8 cellular contexts compared by ENCODE assay signal in genomic region chr18:63299837-63300787, GRCh38. TPM values are rescaled to one million over a fixed set of nuclear protein-coding genes. Genes with fewer than 3 reads are reported as not detected.
A peak's percentile ranks its signal among the peaks of the same experiment; 100 is the strongest.
DNase-seq lines count a peak whose midpoint lies in the region; ATAC-seq, FAIRE-seq and TF ChIP-seq lines count a peak whose summit lies in the region.

No MANE protein-coding gene starts in this region.

- H4K20me1 ChIP-seq in GM23248 (ENCODE audit: insufficient read depth) = no peaks in the 10 kb centered on the region

- H2AFZ ChIP-seq in GM23248 = no peak overlapping the region

- 86 to 89% methylated on average over 7 of the region's 7 CpGs for WGBS in GM23248 (ENCODE audit: low coverage in 1 of 2, low lambda C conversion rate in 2 of 2, missing lambda C conversion rate in 2 of 2), 2 experiments

- FAIRE-seq in GM18507 (lab: Jason Lieb, UNC) = peak; percentile 91

- no peak overlapping the region for H3K4me3 ChIP-seq in GM23248
- no peak overlapping the region for H3K4me3 ChIP-seq in ascending aorta

- peak overlapping the region; percentile 85 for H3K4me3 Mint-ChIP-seq in natural killer cell treated with Interleukin-12 subunit alpha and Interleukin-12 subunit beta and Interleukin-15 and Interleukin-18, amount 100 ng/mL, for 72 hours

- intact Hi-C loops in ascending aorta (cut with DNase I) = loop anchor here (5.0 kb wide), 1 partner anchor 38 kb away; no protein-coding TSS in a partner anchor

- H3F3A ChIP-seq in GM23248 (ENCODE audit: insufficient read depth) = no peaks in the 10 kb centered on the region

- H3K36me3 ChIP-seq in GM23248 (ENCODE audit: low read depth) (no peaks in the 10 kb centered on the region), ascending aorta (no peaks in the 10 kb centered on the region)

- no peak overlapping the region for H3K4me2 ChIP-seq in GM23248 (ENCODE audit: unreplicated experiment)

- no peaks in the 10 kb centered on the region for H3K79me2 ChIP-seq in GM23248 (ENCODE audit: insufficient read depth)

- DNase-seq in GM18507 (ENCODE audit: extremely low spot score, insufficient read length, low read depth) = no peak
- DNase-seq in GM23248 = peak; percentile 23
- DNase-seq in activated CD4-positive, alpha-beta T cell treated with anti-CD3 and anti-CD28 coated beads, Interleukin-2, amount 50 U/mL, for 48 hours = peak; percentile 44 to 63
- DNase-seq in natural killer cell treated with Interleukin-12 subunit alpha and Interleukin-12 subunit beta and Interleukin-15 and Interleukin-18, amount 100 ng/mL, for 72 hours (ENCODE audit: low spot score) = peak; percentile 65
- no peak for DNase-seq in GM19240 (ENCODE audit: insufficient read length, low spot score)
- DNase-seq in ascending aorta (ENCODE audit: low spot score in 2 of 2) = no peak
- DNase-seq in T-helper 9 cell = no peak

- no peak for TF ChIP-seq CTCF in ascending aorta (IDR thresholded peaks at IDR 0.05)

- peak; percentile 85 to 86 for ATAC-seq in natural killer cell treated with Interleukin-12 subunit alpha and Interleukin-12 subunit beta and Interleukin-15 and Interleukin-18, amount 100 ng/mL, for 72 hours
- ATAC-seq in HG03521 (IDR thresholded peaks at IDR 0.05; ENCODE audit: unreplicated experiment) = no peak

- in situ Hi-C loops in GM23248 (cut with MboI) = no loop called here

- H3K4me1 ChIP-seq in GM23248 (ENCODE audit: insufficient read depth) (no peaks in the 10 kb centered on the region), ascending aorta (peaks cover 0 to 19% of the 10 kb centered on the region in 2 donors)

- H3K27me3 ChIP-seq in GM23248 (replicated peaks; ENCODE audit: insufficient read depth) (no peaks in the 10 kb centered on the region), ascending aorta (no peaks in the 10 kb centered on the region)

- H3K9ac ChIP-seq in GM23248 = no peak overlapping the region

- H3K27ac Mint-ChIP-seq in natural killer cell treated with Interleukin-12 subunit alpha and Interleukin-12 subunit beta and Interleukin-15 and Interleukin-18, amount 100 ng/mL, for 72 hours = peak overlapping the region; percentile 97 to 99

- H3K9me3 ChIP-seq in GM23248 (ENCODE audit: low read depth) = no peaks in the 10 kb centered on the region
- H3K9me3 ChIP-seq in ascending aorta = no peaks in the 10 kb centered on the region

- H3K9me2 ChIP-seq in GM23248 (ENCODE audit: insufficient read depth) = no peaks in the 10 kb centered on the region

- H3K4me1 Mint-ChIP-seq in natural killer cell treated with Interleukin-12 subunit alpha and Interleukin-12 subunit beta and Interleukin-15 and Interleukin-18, amount 100 ng/mL, for 72 hours (ENCODE audit: low read depth in 2 of 2) = peaks cover 68 to 77% of the 10 kb centered on the region in 2 donors

- no peak overlapping the region for H3K27ac ChIP-seq in GM23248
- no peak overlapping the region for H3K27ac ChIP-seq in ascending aorta

- H3K36me3 Mint-ChIP-seq in natural killer cell treated with Interleukin-12 subunit alpha and Interleukin-12 subunit beta and Interleukin-15 and Interleukin-18, amount 100 ng/mL, for 72 hours = peaks cover 10% of the 10 kb centered on the region

- no peaks in the 10 kb centered on the region for H3K27me3 Mint-ChIP-seq in natural killer cell treated with Interleukin-12 subunit alpha and Interleukin-12 subunit beta and Interleukin-15 and Interleukin-18, amount 100 ng/mL, for 72 hours

- no peaks in the 10 kb centered on the region for H3K9me3 Mint-ChIP-seq in natural killer cell treated with Interleukin-12 subunit alpha and Interleukin-12 subunit beta and Interleukin-15 and Interleukin-18, amount 100 ng/mL, for 72 hours

RNA-seq across cellular contexts. Expression of gene BCL2, which starts 19.5 kb away (rescaled TPM):
- 1.0 and 1.5 TPM in 2 replicates for total RNA-seq in GM23248 (2014; rRNA removed; shearing (Covaris generic))
- polyA plus RNA-seq in GM23248 (2016; fragmentation: Nextera tagmentation; extraction: Ambion mirVana) = 0.30 and 0.39 TPM in 2 replicates
- total RNA-seq in natural killer cell treated with Interleukin-12 subunit alpha and Interleukin-12 subunit beta and Interleukin-15 and Interleukin-18, amount 100 ng/mL, for 72 hours = 10 to 100 TPM; 61.7 to 84.7 TPM
- total RNA-seq in ascending aorta = 20.5 TPM

Comparison
In these comparisons a context has a peak if more than half of its experiments do, and no peak if none do; other contexts are left out.
1. DNase-seq: peak in GM23248 (single experiment), activated CD4-positive, alpha-beta T cell treated with anti-CD3 and anti-CD28 coated beads, Interleukin-2, amount 50 U/mL, for 48 hours (2 of 2) and natural killer cell treated with Interleukin-12 subunit alpha and Interleukin-12 subunit beta and Interleukin-15 and Interleukin-18, amount 100 ng/mL, for 72 hours (single experiment); none in GM18507 (single experiment), GM19240 (single experiment), ascending aorta (0 of 2) and T-helper 9 cell (single experiment).